ENCODE assay signal across 17 cellular contexts in genomic region chr1:15314328-15315281, GRCh38.
DNase-seq lines count a peak whose midpoint lies in the region; ATAC-seq and TF ChIP-seq lines count a peak whose summit lies in the region.
"Had no signal": no experiment of that assay in that cellular context is flagged by ENCODE, and none has a peak within 500 bp of the region (broad histone marks: within the 10 kb centered on the region; RNA-seq: fewer than 3 reads in every experiment).

No MANE protein-coding gene starts in this region.

- CTCF ChIA-PET in IMR-90 (lab: Yijun Ruan, JAX): no interaction called here
- CTCF ChIA-PET in naive thymus-derived CD4-positive, alpha-beta T cell (lab: Charles Lee): interaction anchor here (0.6 kb wide), 1 partner anchor 968 kb away, joined by 9 read pairs; no protein-coding TSS in a partner anchor

- no peak overlapping the region for H4K5ac ChIP-seq in IMR-90 (ENCODE audit: low read depth, low read length)

- H3K9me3 Mint-ChIP-seq in central memory CD8-positive, alpha-beta T cell: no peaks in the 10 kb centered on the region
- H3K9me3 Mint-ChIP-seq in naive thymus-derived CD4-positive, alpha-beta T cell: peaks cover 0 to 4% (median 0%) of the 10 kb centered on the region in 11 donors
- peaks cover 2 to 5% of the 10 kb centered on the region in 2 donors for H3K9me3 Mint-ChIP-seq in activated T-cell treated with anti-CD3 and anti-CD28 coated beads, Interleukin-2, amount 50 U/mL, for 72 hours

- H3K4ac ChIP-seq in IMR-90 (ENCODE audit: low read depth, low read length): no peak overlapping the region

- WGBS in IMR-90 (ENCODE audit: extremely low coverage in 2 of 2, insufficient read length in 1 of 2), 2 experiments: 88% methylated on average over 7 of the region's 26 CpGs; no CpG with 5 or more reads in 1 of the 2 experiments

- no peak overlapping the region for H2BK15ac ChIP-seq in IMR-90 (ENCODE audit: low read depth, low read length)

- no peak overlapping the region for H3K9ac ChIP-seq in IMR-90 (ENCODE audit: low read depth, low read length)

- no peaks in the 10 kb centered on the region for H3K36me3 Mint-ChIP-seq in central memory CD8-positive, alpha-beta T cell (ENCODE audit: insufficient read depth)
- no peaks in the 10 kb centered on the region for H3K36me3 Mint-ChIP-seq in naive thymus-derived CD4-positive, alpha-beta T cell
- H3K36me3 Mint-ChIP-seq in activated T-cell treated with anti-CD3 and anti-CD28 coated beads, Interleukin-2, amount 50 U/mL, for 72 hours (ENCODE audit: insufficient read depth in 2 of 2): no peaks in the 10 kb centered on the region

- dilution Hi-C loops in IMR-90 (cut with HindIII; ENCODE audit: low sequenced_read_pairs, unreplicated experiment): no loop called here

- H3K18ac ChIP-seq in IMR-90 (ENCODE audit: low read depth, low read length): no peak overlapping the region

- H2AK9ac ChIP-seq in IMR-90 (replicated peaks; ENCODE audit: low read depth, low read length, poor library complexity): no peak overlapping the region

- peak overlapping the region; percentile 70 for H3K27ac Mint-ChIP-seq in central memory CD8-positive, alpha-beta T cell (ENCODE audit: low read depth)
- no peak overlapping the region for H3K27ac Mint-ChIP-seq in naive thymus-derived CD4-positive, alpha-beta T cell
- H3K27ac Mint-ChIP-seq in activated T-cell treated with anti-CD3 and anti-CD28 coated beads, Interleukin-2, amount 50 U/mL, for 72 hours: no peak overlapping the region

- in situ Hi-C loops in IMR-90 (cut with MboI; ENCODE audit: low sequenced_read_pairs): loop anchor here (10.0 kb wide), 1 partner anchor 190 kb away; no protein-coding TSS in a partner anchor

- H3K4me1 ChIP-seq in IMR-90 (ENCODE audit: control insufficient read depth, insufficient read depth, low read length): no peaks in the 10 kb centered on the region; the same call in 1 of the 2 replicates
- no peaks in the 10 kb centered on the region for H3K4me1 ChIP-seq in naive thymus-derived CD4-positive, alpha-beta T cell (ENCODE audit: control insufficient read depth in 2 of 2, insufficient read depth in 2 of 2, low read length in 2 of 2)
- H3K4me1 ChIP-seq: HAP-1 had no signal

- H4K8ac ChIP-seq in IMR-90 (ENCODE audit: low read depth in 2 of 2, low read length in 2 of 2): no peak overlapping the region

- no peak for ATAC-seq in IMR-90 (ENCODE audit: low read depth)
- no peak for ATAC-seq in central memory CD8-positive, alpha-beta T cell (replicated peaks; ENCODE audit: extremely low read depth, poor library complexity, severe bottlenecking)
- peak; percentile 20 for ATAC-seq in naive thymus-derived CD4-positive, alpha-beta T cell
- ATAC-seq in activated T-cell treated with anti-CD3 and anti-CD28 coated beads, Interleukin-2, amount 50 U/mL, for 72 hours (replicated peaks in 1 of 2): no peak
- no peak for ATAC-seq in GM18520 (IDR thresholded peaks at IDR 0.05; ENCODE audit: unreplicated experiment)
- ATAC-seq in HG02970 (IDR thresholded peaks at IDR 0.05; ENCODE audit: low FRiP score, unreplicated experiment): no peak
- ATAC-seq: Right ventricle myocardium inferior had no signal

- H2AK5ac ChIP-seq in IMR-90 (ENCODE audit: low read depth, low read length): no peak overlapping the region

- no peak overlapping the region for H3K27ac ChIP-seq in IMR-90 (ENCODE audit: insufficient read depth, low read length)
- H3K27ac ChIP-seq in naive thymus-derived CD4-positive, alpha-beta T cell (ENCODE audit: low read depth, low read length): no peak overlapping the region
- H3K27ac ChIP-seq: C4-2B had no signal

- H3K14ac ChIP-seq in IMR-90 (replicated peaks; ENCODE audit: low read depth, low read length): no peak overlapping the region

- peaks cover 6% of the 10 kb centered on the region for H3K4me1 Mint-ChIP-seq in central memory CD8-positive, alpha-beta T cell
- H3K4me1 Mint-ChIP-seq in naive thymus-derived CD4-positive, alpha-beta T cell: peaks cover 0 to 3% (median 0%) of the 10 kb centered on the region in 7 donors
- H3K4me1 Mint-ChIP-seq in activated T-cell treated with anti-CD3 and anti-CD28 coated beads, Interleukin-2, amount 50 U/mL, for 72 hours (ENCODE audit: low read depth): no peaks in the 10 kb centered on the region

- intact Hi-C loops in IMR-90 (cut with micrococcal nuclease): no loop called here
- intact Hi-C loops in naive thymus-derived CD4-positive, alpha-beta T cell (cut with micrococcal nuclease): no loop called here

- H3K79me1 ChIP-seq in IMR-90 (ENCODE audit: low read depth in 1 of 2, low read length in 2 of 2): no peaks in the 10 kb centered on the region

- no peak overlapping the region for H3K56ac ChIP-seq in IMR-90 (ENCODE audit: extremely low read depth, insufficient read depth, low read length)

- no peak overlapping the region for H2AFZ ChIP-seq in IMR-90 (replicated peaks; ENCODE audit: low read length, poor library complexity)

- DNase-seq in IMR-90 (no peak), EL (no peak)
- DNase-seq in central memory CD8-positive, alpha-beta T cell (ENCODE audit: low spot score in 2 of 2): no peak
- no peak for DNase-seq in naive thymus-derived CD4-positive, alpha-beta T cell
- DNase-seq in activated T-cell treated with anti-CD3 and anti-CD28 coated beads, Interleukin-2, amount 50 U/mL, for 72 hours: no peak
- DNase-seq: AML-193; DMS79; KBM-7; MV-4-11; NCI-H1694 treated with DMSO at 0.1 percent for 48 hours; NCI-H748 treated with DMSO at 0.1 percent for 48 hours; NK-92 treated with Interleukin-12 subunit alpha and Interleukin-12 subunit beta, amount 100 ng/mL, for 24 hours had no signal

- POLR2A ChIA-PET in IMR-90 (lab: Charles Lee; ENCODE audit: unreplicated experiment): no interaction called here
- POLR2A ChIA-PET in naive thymus-derived CD4-positive, alpha-beta T cell (lab: Charles Lee): no interaction called here

- no peaks in the 10 kb centered on the region for H4K20me1 ChIP-seq in IMR-90 (ENCODE audit: insufficient read depth, low read length)

- H3K23ac ChIP-seq in IMR-90 (ENCODE audit: low read depth, low read length): no peak overlapping the region

- H4K91ac ChIP-seq in IMR-90 (ENCODE audit: insufficient read depth, low read depth, low read length): no peak overlapping the region

- no peaks in the 10 kb centered on the region; the same call in 1 of the 2 replicates for H3K9me1 ChIP-seq in IMR-90 (ENCODE audit: insufficient read depth, low read length)

- H3K9me3 ChIP-seq in IMR-90 (ENCODE audit: control insufficient read depth, insufficient read depth, low read length): peaks cover 7% of the 10 kb centered on the region
- no peaks in the 10 kb centered on the region for H3K9me3 ChIP-seq in naive thymus-derived CD4-positive, alpha-beta T cell (ENCODE audit: control insufficient read depth in 2 of 3, low read length in 3 of 3)
- H3K9me3 ChIP-seq: HAP-1 had no signal

- no peak overlapping the region for H3K4me3 Mint-ChIP-seq in central memory CD8-positive, alpha-beta T cell
- no peak overlapping the region for H3K4me3 Mint-ChIP-seq in naive thymus-derived CD4-positive, alpha-beta T cell
- no peak overlapping the region for H3K4me3 Mint-ChIP-seq in activated T-cell treated with anti-CD3 and anti-CD28 coated beads, Interleukin-2, amount 50 U/mL, for 72 hours

- peak overlapping the region; percentile 57 for H2BK5ac ChIP-seq in IMR-90 (ENCODE audit: low read depth, low read length, poor library complexity, severe bottlenecking)

- H3K27me3 Mint-ChIP-seq in central memory CD8-positive, alpha-beta T cell: peaks cover 10% of the 10 kb centered on the region
- H3K27me3 Mint-ChIP-seq in naive thymus-derived CD4-positive, alpha-beta T cell: peaks cover 0 to 11% (median 4%) of the 10 kb centered on the region in 5 donors
- peaks cover 12% of the 10 kb centered on the region for H3K27me3 Mint-ChIP-seq in activated T-cell treated with anti-CD3 and anti-CD28 coated beads, Interleukin-2, amount 50 U/mL, for 72 hours (ENCODE audit: low read depth)

- peaks cover 10% of the 10 kb centered on the region; the same call in 1 of the 2 replicates for H3K27me3 ChIP-seq in IMR-90 (ENCODE audit: control insufficient read depth, insufficient read depth, low read length)
- no peaks in the 10 kb centered on the region for H3K27me3 ChIP-seq in naive thymus-derived CD4-positive, alpha-beta T cell (ENCODE audit: control insufficient read depth in 2 of 2, insufficient read depth in 2 of 2, low read length in 2 of 2)

- BruUV-seq in IMR-90 (replicated peaks; lab: Mats Ljungman, UMichigan): no TSS peak

- TF ChIP-seq POLR2A in IMR-90 (IDR thresholded peaks at IDR 0.05; ENCODE audit: low read depth, low read length): no peak

- H3K4me2 ChIP-seq in IMR-90 (ENCODE audit: low read depth, low read length): no peak overlapping the region

- no peak overlapping the region for H3K4me3 ChIP-seq in IMR-90 (ENCODE audit: insufficient read depth, low read depth, low read length)
- no peak overlapping the region for H3K4me3 ChIP-seq in naive thymus-derived CD4-positive, alpha-beta T cell (ENCODE audit: low read length)
- H3K4me3 ChIP-seq: HAP-1 had no signal

- H2BK20ac ChIP-seq in IMR-90 (ENCODE audit: low read depth, low read length): no peak overlapping the region

- TF ChIP-seq RAD21 in IMR-90 (IDR thresholded peaks at IDR 0.05; ENCODE audit: low read length): no peak

- no peak for TF ChIP-seq CTCF in IMR-90 (conservative IDR thresholded peaks at IDR 0.05; ENCODE audit: low read depth, low read length)

- H3K36me3 ChIP-seq in IMR-90 (ENCODE audit: control insufficient read depth, insufficient read depth, low read length): no peaks in the 10 kb centered on the region
- H3K36me3 ChIP-seq in naive thymus-derived CD4-positive, alpha-beta T cell (ENCODE audit: control insufficient read depth in 2 of 3, insufficient read depth in 3 of 3, low read length in 3 of 3): no peaks in the 10 kb centered on the region
- H3K36me3 ChIP-seq: HAP-1 had no signal

- H2BK120ac ChIP-seq in IMR-90 (ENCODE audit: low read depth, low read length): no peak overlapping the region

TF ChIP-seq in IMR-90, 13 proteins besides CTCF, POLR2A, EP300 and RAD21 (continues in another document):
- TF ChIP-seq ELK1 (IDR thresholded peaks at IDR 0.05; ENCODE audit: borderline replicate concordance, low read depth, low read length) (no peak), FOS (IDR thresholded peaks at IDR 0.05; ENCODE audit: low read depth, low read length) (no peak), MAFK (IDR thresholded peaks at IDR 0.05; ENCODE audit: low read depth, low read length) (no peak), MAZ (IDR thresholded peaks at IDR 0.05; ENCODE audit: borderline replicate concordance, low read depth, low read length) (no peak), SMC3 (IDR thresholded peaks at IDR 0.05; ENCODE audit: low read depth, low read length) (no peak), BHLHE40 (IDR thresholded peaks at IDR 0.05; ENCODE audit: low read depth, low read length) (no peak)
